In the genomic region with DNA sequence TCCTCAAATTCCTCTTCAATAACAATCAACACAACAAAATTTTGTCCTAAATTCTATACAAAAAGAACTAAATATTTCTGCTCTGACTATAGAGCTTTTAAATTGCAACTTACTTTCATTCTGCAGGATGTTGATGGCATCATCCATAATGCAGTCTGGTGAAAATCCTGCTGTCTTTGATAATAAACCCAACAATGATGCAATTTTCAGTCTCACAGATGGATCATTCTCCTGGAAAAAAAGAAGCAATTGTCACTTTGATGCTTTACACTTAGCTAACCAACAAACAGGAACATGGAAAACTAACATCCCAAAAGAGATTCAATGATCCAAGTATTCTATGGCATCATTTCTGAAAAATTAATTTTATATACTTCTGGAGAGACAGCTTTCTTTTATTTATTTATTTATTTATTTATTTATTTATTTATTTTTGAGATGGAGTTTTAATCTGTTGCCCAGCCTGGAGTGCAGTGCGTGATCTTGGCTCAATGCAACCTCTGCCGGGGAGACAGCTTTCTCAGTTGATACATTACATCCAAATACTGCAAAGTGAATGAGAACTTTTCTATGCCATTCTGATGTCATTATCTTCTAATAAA, we compare ENCODE assay signal across 16 cellular contexts. TPM values are rescaled to one million over a fixed set of nuclear protein-coding genes. Genes with fewer than 3 reads are reported as not detected.
"Had no signal": no experiment of that assay in that cellular context is flagged by ENCODE, and none has a peak within 500 bp of the region (broad histone marks: within the 10 kb centered on the region; RNA-seq: fewer than 3 reads in every experiment).

No MANE protein-coding gene starts in this region.

- H3K4me2 ChIP-seq: hepatocyte had no signal

- H3K9ac ChIP-seq: parathyroid adenoma had no signal

- H3K4me1 ChIP-seq: foreskin keratinocyte, parathyroid adenoma, psoas muscle, sigmoid colon had no signal

- H2AFZ ChIP-seq: hepatocyte, parathyroid adenoma had no signal

- H3K27me3 ChIP-seq: foreskin keratinocyte, hepatocyte, sigmoid colon, stomach had no signal

- ATAC-seq: esophagus mucosa; foreskin keratinocyte; left colon; left ventricle myocardium superior; naive thymus-derived CD4-positive, alpha-beta T cell; psoas muscle had no signal

- H3K27ac ChIP-seq: foreskin keratinocyte, hepatocyte, parathyroid adenoma, psoas muscle, sigmoid colon, skin epidermis, stomach had no signal

- H3K9me3 ChIP-seq: psoas muscle, sigmoid colon, stomach had no signal

- H3K4me3 ChIP-seq: hepatocyte, lung, psoas muscle, sigmoid colon, skin epidermis, stomach had no signal

- DNase-seq: effector memory CD4-positive, alpha-beta T cell; foreskin keratinocyte; left colon; left ventricle myocardium superior; naive thymus-derived CD4-positive, alpha-beta T cell; nephron progenitor cell; psoas muscle; sigmoid colon; stimulated activated naive CD4-positive, alpha-beta T cell; stomach had no signal

RNA-seq across cellular contexts. Expression of a gene that starts 41.6 kb away (rescaled TPM):
- total RNA-seq: mononuclear cell had no signal
